Comparison of ENCODE assay signal across 8 cellular contexts in genomic region chr17:38702900-38703741, GRCh38.
DNase-seq lines count a peak whose midpoint lies in the region; ATAC-seq and TF ChIP-seq lines count a peak whose summit lies in the region.

No MANE protein-coding gene starts in this region.

- peaks cover 39% of the 10 kb centered on the region for H3K79me2 ChIP-seq in MM.1S (ENCODE audit: low read length)

- H3K27me3 Mint-ChIP-seq in stimulated activated memory B cell treated with anti-CD40 and anti-IgM and Interleukin-4, amounts not matched to agents 10 μg/mL and 1 μg/mL and 100 μg/mL, for 72 hours, result no peaks in the 10 kb centered on the region

- H4K20me1 ChIP-seq in MM.1S (ENCODE audit: insufficient read depth, low read length), result no peaks in the 10 kb centered on the region

- 0 out of 2 replicates have a peak, but pooled peaks cover 5% of the 10 kb centered on the region for H3K36me3 ChIP-seq in MM.1S (replicated peaks; ENCODE audit: insufficient read depth, low read length)

- peaks cover 20% of the 10 kb centered on the region for H3K4me1 ChIP-seq in MM.1S (ENCODE audit: low read length)

- ATAC-seq in stimulated activated memory B cell treated with anti-CD40 and anti-IgM and Interleukin-4, amounts not matched to agents 10 μg/mL and 1 μg/mL and 100 μg/mL, for 72 hours, result no peak
- ATAC-seq in GM21576 (IDR thresholded peaks at IDR 0.05; ENCODE audit: unreplicated experiment), result no peak

- H3F3A ChIP-seq in MM.1S (ENCODE audit: insufficient read depth, low read length), result peaks cover 50% of the 10 kb centered on the region

- TF ChIP-seq CTCF in GM10248 (IDR thresholded peaks at IDR 0.05; ENCODE audit: control extremely low read depth, extremely low read depth, low read depth, missing control alignments), result no peak
- TF ChIP-seq CTCF in MM.1S (IDR thresholded peaks at IDR 0.05; ENCODE audit: low read length), result no peak
- TF ChIP-seq CTCF in astrocyte of the cerebellum (IDR thresholded peaks at IDR 0.05; ENCODE audit: low read depth, low read length, missing control alignments), result no peak

- peak; percentile 50 for DNase-seq in GM10248 (ENCODE audit: extremely low spot score)
- peak; percentile 54 for DNase-seq in MM.1S
- DNase-seq in astrocyte of the cerebellum (ENCODE audit: low read depth), result no peak
- DNase-seq in NCI-H526 treated with DMSO at 0.1 percent for 48 hours (lab: John Stamatoyannopoulos, UW), result no peak
- DNase-seq in NCI-H2171 (lab: John Stamatoyannopoulos, UW), result no peak

- H3K4me3 ChIP-seq in MM.1S (ENCODE audit: low read length) (peak overlapping the region; percentile 86), astrocyte of the cerebellum (ENCODE audit: low read depth, low read length) (peak overlapping the region; percentile 91)

- in situ Hi-C loops in astrocyte of the cerebellum (cut with HindIII; ENCODE audit: low sequenced_read_pairs), result no loop called here

- POLR2A ChIA-PET in GM10248 (lab: Yijun Ruan, JAX), result no interaction called here

- H3K9me3 ChIP-seq in MM.1S (replicated peaks; ENCODE audit: insufficient read depth, low read length), result no peaks in the 10 kb centered on the region

- H3K9ac ChIP-seq in MM.1S (ENCODE audit: low read length), result peak overlapping the region; percentile 93

- H3K4me3 Mint-ChIP-seq in stimulated activated memory B cell treated with anti-CD40 and anti-IgM and Interleukin-4, amounts not matched to agents 10 μg/mL and 1 μg/mL and 100 μg/mL, for 72 hours, result peak overlapping the region; percentile 91

- peak overlapping the region; percentile 98 for H3K27ac ChIP-seq in MM.1S (ENCODE audit: low read length)
- H3K27ac ChIP-seq in layer of hippocampus (ENCODE audit: low read depth, low read length), result peak overlapping the region; percentile 90

- H3K9me2 ChIP-seq in MM.1S (replicated peaks; ENCODE audit: insufficient read depth, low read length), result no peaks in the 10 kb centered on the region

- peaks cover 68% of the 10 kb centered on the region for H3K4me1 Mint-ChIP-seq in stimulated activated memory B cell treated with anti-CD40 and anti-IgM and Interleukin-4, amounts not matched to agents 10 μg/mL and 1 μg/mL and 100 μg/mL, for 72 hours

- peak overlapping the region; percentile 100 for H3K27ac Mint-ChIP-seq in stimulated activated memory B cell treated with anti-CD40 and anti-IgM and Interleukin-4, amounts not matched to agents 10 μg/mL and 1 μg/mL and 100 μg/mL, for 72 hours

- H3K9me3 Mint-ChIP-seq in stimulated activated memory B cell treated with anti-CD40 and anti-IgM and Interleukin-4, amounts not matched to agents 10 μg/mL and 1 μg/mL and 100 μg/mL, for 72 hours, result peaks cover 6% of the 10 kb centered on the region

- H3K4me2 ChIP-seq in MM.1S (ENCODE audit: low read depth, low read length), result peak overlapping the region; percentile 89

- peak overlapping the region; percentile 61 for H2AFZ ChIP-seq in MM.1S (ENCODE audit: low read length)

- H3K36me3 Mint-ChIP-seq in stimulated activated memory B cell treated with anti-CD40 and anti-IgM and Interleukin-4, amounts not matched to agents 10 μg/mL and 1 μg/mL and 100 μg/mL, for 72 hours, result peaks cover 3% of the 10 kb centered on the region

- H3K27me3 ChIP-seq in MM.1S (replicated peaks; ENCODE audit: insufficient read depth, low read length) (no peaks in the 10 kb centered on the region), layer of hippocampus (ENCODE audit: control insufficient read depth, insufficient read depth, low read length) (no peaks in the 10 kb centered on the region)

- CTCF ChIA-PET in GM10248 (lab: Yijun Ruan, JAX), result interaction anchor here (1.9 kb wide), 1 partner anchor 32 kb away, joined by 5 read pairs; no protein-coding TSS in a partner anchor

Comparison
In these comparisons a context has a peak if more than half of its experiments do, and no peak if none do; other contexts are left out.
1. DNase-seq: peak in GM10248 (single experiment) and MM.1S (single experiment); none in astrocyte of the cerebellum (single experiment), NCI-H526 treated with DMSO at 0.1 percent for 48 hours (single experiment) and NCI-H2171 (single experiment).